ENCODE assay signal across 8 cellular contexts in the genomic region with DNA sequence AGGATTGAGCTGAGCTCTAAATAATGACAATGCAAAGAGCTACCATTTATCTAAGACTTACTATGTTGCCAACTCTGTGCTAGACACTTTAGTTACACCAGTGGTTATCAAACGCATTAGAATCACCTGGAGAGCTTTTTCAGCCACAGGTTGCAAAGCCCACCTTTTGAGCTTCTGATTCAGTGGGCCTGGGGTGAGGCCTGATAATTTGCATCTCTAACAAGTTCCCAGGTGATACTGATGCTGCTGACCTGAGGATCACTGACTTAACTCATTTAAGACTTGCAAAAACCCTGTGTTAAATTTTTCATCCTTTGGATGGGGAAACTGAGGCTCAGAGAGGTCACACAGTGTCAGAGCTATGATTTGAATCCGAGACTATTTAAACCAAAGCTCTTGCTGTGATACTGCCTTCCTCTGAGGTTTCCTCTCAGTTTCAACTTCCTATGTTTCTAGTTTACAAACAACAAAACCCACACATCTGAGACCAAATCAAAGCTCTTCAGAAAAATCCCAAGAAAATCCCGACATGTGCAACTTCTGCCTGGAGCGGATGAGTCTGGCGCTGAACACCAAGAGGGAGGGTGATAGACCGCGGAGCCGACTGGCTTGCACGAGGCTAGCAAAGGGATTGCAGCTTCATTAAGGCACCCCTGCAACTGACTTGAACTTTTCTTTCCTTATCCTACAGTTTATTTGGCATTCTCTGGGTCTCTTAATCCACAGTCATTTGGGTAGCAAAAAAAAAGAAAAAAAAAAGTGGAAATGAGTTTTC.
DNase-seq lines count a peak whose midpoint lies in the region; ATAC-seq, FAIRE-seq and TF ChIP-seq lines count a peak whose summit lies in the region.
"Had no signal": no experiment of that assay in that cellular context is flagged by ENCODE, and none has a peak within 500 bp of the region (broad histone marks: within the 10 kb centered on the region; RNA-seq: fewer than 3 reads in every experiment).

No MANE protein-coding gene starts in this region.

- TF ChIP-seq CTCF in GM12878 (IDR thresholded peaks at IDR 0.05 in 2 of 3, conservative IDR thresholded peaks at IDR 0.05 in 1 of 3; ENCODE audit: control insufficient read depth in 2 of 3, extremely low read depth in 1 of 3, insufficient read depth in 1 of 3, low read depth in 3 of 3, low read length in 3 of 3), result no peak

- H3K4me3 ChIP-seq in GM12878, result peak overlapping the region; percentile 43; the same call in 1 of the 2 replicates

- in situ Hi-C loops in GM12878 (cut with MboI), result no loop called here

- peaks cover 34 to 45% of the 10 kb centered on the region in 2 donors for H3K27me3 Mint-ChIP-seq in effector memory CD8-positive, alpha-beta T cell

- CTCF ChIA-PET in GM12878 (lab: Yijun Ruan, JAX), result no interaction called here

- BruUV-seq in GM12878 (replicated peaks; lab: Mats Ljungman, UMichigan), result no TSS peak

- H3K4me1 Mint-ChIP-seq in effector memory CD8-positive, alpha-beta T cell (ENCODE audit: low read depth in 2 of 2), result peaks cover 0 to 6% of the 10 kb centered on the region in 2 donors

- no peaks in the 10 kb centered on the region for H3K36me3 Mint-ChIP-seq in effector memory CD8-positive, alpha-beta T cell (ENCODE audit: insufficient read depth)
- H3K36me3 Mint-ChIP-seq: activated naive CD4-positive, alpha-beta T cell treated with anti-CD3 and anti-CD28 coated beads, Interleukin-2, amount 50 U/mL, for 72 hours had no signal

- H2AFZ ChIP-seq in GM12878 (ENCODE audit: control insufficient read depth, low read depth, low read length), result no peak overlapping the region

- no peak overlapping the region for H3K9ac ChIP-seq in GM12878 (ENCODE audit: control insufficient read depth, insufficient read depth, low read length)

- no peak for TF ChIP-seq POLR2A in GM12878 (IDR thresholded peaks at IDR 0.05; ENCODE audit: low read depth, low read length)

- no peaks in the 10 kb centered on the region for H4K20me1 ChIP-seq in GM12878 (ENCODE audit: control insufficient read depth, insufficient read depth)

- H3K9me3 ChIP-seq in GM12878 (replicated peaks; ENCODE audit: control insufficient read depth, insufficient read depth, low read length), result no peaks in the 10 kb centered on the region

- peak overlapping the region in 1 of 2 donors; percentile 40 for H3K4me3 Mint-ChIP-seq in effector memory CD8-positive, alpha-beta T cell

- H3K4me1 ChIP-seq in GM12878 (ENCODE audit: control insufficient read depth, insufficient read depth, low read length), result peaks cover 7% of the 10 kb centered on the region

- TF ChIP-seq RAD21 in GM12878 (IDR thresholded peaks at IDR 0.05; ENCODE audit: insufficient read depth, low read depth, low read length), result no peak

- peak; percentile 10 for DNase-seq in HTR-8/SVneo (ENCODE audit: insufficient read length, low spot score)
- DNase-seq in GM12878 (ENCODE audit: low read depth, low spot score), result no peak
- DNase-seq in kidney glomerular epithelial cell (lab: John Stamatoyannopoulos, UW), result peak; percentile 42
- DNase-seq in NCI-H82 treated with DMSO at 0.1 percent for 48 hours (lab: John Stamatoyannopoulos, UW; ENCODE audit: unreplicated experiment), result no peak
- DNase-seq in effector memory CD8-positive, alpha-beta T cell, result no peak
- DNase-seq in cerebellar nuclear complex (lab: John Stamatoyannopoulos, UW), result no peak

- ATAC-seq in GM12878, result no peak
- ATAC-seq in effector memory CD8-positive, alpha-beta T cell (replicated peaks), result no peak
- ATAC-seq: activated naive CD4-positive, alpha-beta T cell treated with anti-CD3 and anti-CD28 coated beads, Interleukin-2, amount 50 U/mL, for 72 hours had no signal

- RAD21 ChIA-PET in GM12878 (lab: Charles Lee; ENCODE audit: unreplicated experiment), result no interaction called here

- WGBS in GM12878 (ENCODE audit: insufficient coverage, insufficient replicate concordance, low lambda C conversion rate, missing lambda C conversion rate), result 54% methylated on average over 9 of the region's 9 CpGs

- POLR2A ChIA-PET in GM12878 (lab: Charles Lee), result interaction anchor here (0.6 kb wide), 1 partner anchor 464 kb away, joined by 9 read pairs; no protein-coding TSS in a partner anchor

- no peak for TF ChIP-seq EP300 in GM12878 (IDR thresholded peaks at IDR 0.05; ENCODE audit: borderline replicate concordance in 1 of 2, control insufficient read depth in 1 of 2, low read depth in 2 of 2, low read length in 2 of 2)

- SMC1A ChIA-PET in GM12878 (lab: Charles Lee; ENCODE audit: uncharacterized antibody, unreplicated experiment), result interaction anchor here (0.8 kb wide), 1 partner anchor 42 kb away, joined by 4 read pairs; no protein-coding TSS in a partner anchor

- FAIRE-seq in HTR-8/SVneo (lab: Jason Lieb, UNC) (no peak), GM12878 (lab: Jason Lieb, UNC) (peak; percentile 75)

- H3K27me3 ChIP-seq in GM12878 (replicated peaks in 1 of 2; ENCODE audit: control insufficient read depth in 2 of 2, insufficient read depth in 2 of 2, low read length in 1 of 2), result no peaks in the 10 kb centered on the region

- H3K27ac Mint-ChIP-seq in effector memory CD8-positive, alpha-beta T cell, result no peak overlapping the region
- H3K27ac Mint-ChIP-seq: activated naive CD4-positive, alpha-beta T cell treated with anti-CD3 and anti-CD28 coated beads, Interleukin-2, amount 50 U/mL, for 72 hours had no signal

- no peaks in the 10 kb centered on the region for H3K79me2 ChIP-seq in GM12878 (ENCODE audit: control insufficient read depth, insufficient read depth, low read length)

- peak overlapping the region; percentile 57 for H3K4me2 ChIP-seq in GM12878 (ENCODE audit: control insufficient read depth, insufficient read depth)

- no peaks in the 10 kb centered on the region for H3K36me3 ChIP-seq in GM12878 (ENCODE audit: control insufficient read depth in 2 of 2, insufficient read depth in 2 of 2, low read length in 1 of 2)

- intact Hi-C loops in GM12878 (cut with micrococcal nuclease; ENCODE audit: unreplicated experiment), result no loop called here

- H3K9me3 Mint-ChIP-seq in effector memory CD8-positive, alpha-beta T cell, result no peaks in the 10 kb centered on the region
- H3K9me3 Mint-ChIP-seq: activated naive CD4-positive, alpha-beta T cell treated with anti-CD3 and anti-CD28 coated beads, Interleukin-2, amount 50 U/mL, for 72 hours had no signal

- no peak overlapping the region for H3K27ac ChIP-seq in GM12878 (ENCODE audit: control insufficient read depth, insufficient read depth)
- H3K27ac ChIP-seq in temporal lobe (ENCODE audit: low read depth, low read length), result peak overlapping the region; percentile 50

TF ChIP-seq in GM12878, 131 proteins besides CTCF, POLR2A, EP300 and RAD21:
- no peak for TF ChIP-seq BACH1 (IDR thresholded peaks at IDR 0.05; ENCODE audit: borderline replicate concordance)
- no peak for TF ChIP-seq JUNB (IDR thresholded peaks at IDR 0.05)
- no peak for TF ChIP-seq CHD2 (IDR thresholded peaks at IDR 0.05; ENCODE audit: borderline replicate concordance, low read depth, low read length)
TF ChIP-seq in GM12878: peak in this region for 0.

Comparison
In these comparisons a context has a peak if more than half of its experiments do, and no peak if none do; other contexts are left out.
1. DNase-seq: peak in HTR-8/SVneo (single experiment) and kidney glomerular epithelial cell (single experiment); none in GM12878 (single experiment), NCI-H82 treated with DMSO at 0.1 percent for 48 hours (single experiment), effector memory CD8-positive, alpha-beta T cell (0 of 3) and cerebellar nuclear complex (0 of 2).